1 cellular context compared by ENCODE assay signal in the genomic region with DNA sequence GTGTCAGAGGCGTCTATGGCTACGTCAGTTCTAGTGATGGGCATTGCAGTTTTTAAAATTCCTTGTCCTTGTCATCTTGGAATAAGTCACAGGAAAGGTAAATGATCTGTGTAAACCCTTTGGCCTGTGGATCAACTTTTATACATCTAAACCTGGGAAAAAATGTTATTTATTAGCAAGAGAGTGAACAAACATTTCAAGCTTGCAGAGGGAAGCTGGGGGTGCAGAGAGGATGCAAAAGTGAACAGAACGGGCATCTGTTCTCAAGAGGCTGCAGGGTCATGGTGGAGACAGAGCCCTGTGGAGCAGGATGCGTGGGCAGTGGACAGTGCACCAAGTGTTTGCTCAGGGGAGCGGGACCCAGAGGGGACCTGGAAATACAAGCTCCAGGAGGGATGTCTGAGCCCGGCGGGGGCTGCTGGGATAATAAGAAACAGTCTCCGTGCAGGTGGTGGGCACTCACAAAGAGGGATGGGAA.
TF ChIP-seq lines count a peak whose summit lies in the region.

No MANE protein-coding gene starts in this region.

TF ChIP-seq in SK-N-SH treated with all-trans-retinoic acid at 6 μM for 48 hours, 23 proteins besides CTCF, POLR2A, EP300 and RAD21 (continued from another document):
- TF ChIP-seq, protein P1, sequence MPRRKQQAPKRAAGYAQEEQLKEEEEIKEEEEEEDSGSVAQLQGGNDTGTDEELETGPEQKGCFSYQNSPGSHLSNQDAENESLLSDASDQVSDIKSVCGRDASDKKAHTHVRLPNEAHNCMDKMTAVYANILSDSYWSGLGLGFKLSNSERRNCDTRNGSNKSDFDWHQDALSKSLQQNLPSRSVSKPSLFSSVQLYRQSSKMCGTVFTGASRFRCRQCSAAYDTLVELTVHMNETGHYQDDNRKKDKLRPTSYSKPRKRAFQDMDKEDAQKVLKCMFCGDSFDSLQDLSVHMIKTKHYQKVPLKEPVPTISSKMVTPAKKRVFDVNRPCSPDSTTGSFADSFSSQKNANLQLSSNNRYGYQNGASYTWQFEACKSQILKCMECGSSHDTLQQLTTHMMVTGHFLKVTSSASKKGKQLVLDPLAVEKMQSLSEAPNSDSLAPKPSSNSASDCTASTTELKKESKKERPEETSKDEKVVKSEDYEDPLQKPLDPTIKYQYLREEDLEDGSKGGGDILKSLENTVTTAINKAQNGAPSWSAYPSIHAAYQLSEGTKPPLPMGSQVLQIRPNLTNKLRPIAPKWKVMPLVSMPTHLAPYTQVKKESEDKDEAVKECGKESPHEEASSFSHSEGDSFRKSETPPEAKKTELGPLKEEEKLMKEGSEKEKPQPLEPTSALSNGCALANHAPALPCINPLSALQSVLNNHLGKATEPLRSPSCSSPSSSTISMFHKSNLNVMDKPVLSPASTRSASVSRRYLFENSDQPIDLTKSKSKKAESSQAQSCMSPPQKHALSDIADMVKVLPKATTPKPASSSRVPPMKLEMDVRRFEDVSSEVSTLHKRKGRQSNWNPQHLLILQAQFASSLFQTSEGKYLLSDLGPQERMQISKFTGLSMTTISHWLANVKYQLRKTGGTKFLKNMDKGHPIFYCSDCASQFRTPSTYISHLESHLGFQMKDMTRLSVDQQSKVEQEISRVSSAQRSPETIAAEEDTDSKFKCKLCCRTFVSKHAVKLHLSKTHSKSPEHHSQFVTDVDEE (CRISPR knock-in tag; IDR thresholded peaks at IDR 0.05): no peak
- TF ChIP-seq ZFP30 (CRISPR knock-in tag; IDR thresholded peaks at IDR 0.05): no peak
- no peak for TF ChIP-seq ISL1 (CRISPR knock-in tag; IDR thresholded peaks at IDR 0.05)
- no peak for TF ChIP-seq ZNF70 (CRISPR knock-in tag; IDR thresholded peaks at IDR 0.05)
